In the genomic region with DNA sequence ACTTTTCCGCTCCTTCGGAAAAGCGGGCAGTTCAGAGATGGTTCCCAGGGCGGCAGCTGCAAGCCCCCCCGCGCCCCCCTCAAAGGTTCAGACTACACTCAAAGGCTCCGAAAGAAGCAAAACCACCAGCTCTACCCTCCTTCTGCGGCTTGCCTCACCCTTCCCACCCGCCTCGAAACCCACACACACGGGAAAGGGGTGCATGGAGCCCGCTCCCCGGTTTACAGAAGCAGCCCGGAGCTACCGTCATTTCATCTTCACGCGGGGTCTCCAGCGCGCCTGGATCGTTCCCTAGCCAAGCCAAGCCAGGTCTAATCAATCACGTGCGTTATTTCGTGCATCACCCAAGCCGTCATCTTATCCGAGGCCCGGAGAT, we compare ENCODE assay signal across 11 cellular contexts. TPM values are rescaled to one million over a fixed set of nuclear protein-coding genes. Genes with fewer than 3 reads are reported as not detected.
DNase-seq lines count a peak whose midpoint lies in the region; ATAC-seq and TF ChIP-seq lines count a peak whose summit lies in the region.
"Had no signal": no experiment of that assay in that cellular context is flagged by ENCODE, and none has a peak within 500 bp of the region (broad histone marks: within the 10 kb centered on the region; RNA-seq: fewer than 3 reads in every experiment).

No MANE protein-coding gene starts in this region.

- no peaks in the 10 kb centered on the region for H3K9me2 ChIP-seq in GM23338 (ENCODE audit: insufficient read depth)

- H3K4me1 ChIP-seq in GM23338 (ENCODE audit: insufficient read depth), result peaks cover 27% of the 10 kb centered on the region
- no peaks in the 10 kb centered on the region for H3K4me1 ChIP-seq in SJSA1 (replicated peaks)

- POLR2A ChIA-PET in activated CD4-positive, alpha-beta memory T cell treated with anti-CD3 and anti-CD28 coated beads, Interleukin-2, amount 10 ng/mL, durations not matched to agents 7 days and 5 days (lab: Charles Lee), result no interaction called here

- no peaks in the 10 kb centered on the region; the same call in 1 of the 2 replicates for H4K20me1 ChIP-seq in GM23338 (replicated peaks; ENCODE audit: insufficient read depth)

- peak overlapping the region; percentile 92 for H3K4me3 Mint-ChIP-seq in GM23338
- no peak overlapping the region for H3K4me3 Mint-ChIP-seq in activated CD4-positive, alpha-beta memory T cell treated with anti-CD3 and anti-CD28 coated beads, Interleukin-2, amount 10 ng/mL, durations not matched to agents 7 days and 5 days
- H3K4me3 Mint-ChIP-seq: activated T-helper 17 cell treated with anti-CD3 and anti-CD28 coated beads, Interleukin-2, amount 50 U/mL, for 72 hours had no signal

- peak; percentile 11 for DNase-seq in GM23338 (ENCODE audit: low spot score)
- no peak for DNase-seq in SJSA1 (ENCODE audit: low read depth in 1 of 2, low spot score in 2 of 2)
- DNase-seq in retinal pigment epithelial cell (ENCODE audit: low read depth), result no peak
- no peak for DNase-seq in GM10266 (ENCODE audit: extremely low spot score)
- no peak for DNase-seq in NCI-H345 treated with DMSO at 0.1 percent for 48 hours (lab: John Stamatoyannopoulos, UW; ENCODE audit: unreplicated experiment)
- DNase-seq in activated CD4-positive, alpha-beta memory T cell treated with anti-CD3 and anti-CD28 coated beads, Interleukin-2, amount 10 ng/mL, durations not matched to agents 7 days and 5 days, result no peak
- DNase-seq: stimulated activated CD4-positive, alpha-beta T cell treated with anti-CD3 and anti-CD28 coated beads, Interleukin-1b, Interleukin-23, amount 100 ng/mL, for 48 hours had no signal

- no peaks in the 10 kb centered on the region; the same call in 2 of the 3 replicates for H3K9me3 Mint-ChIP-seq in GM23338
- H3K9me3 Mint-ChIP-seq in activated CD4-positive, alpha-beta memory T cell treated with anti-CD3 and anti-CD28 coated beads, Interleukin-2, amount 10 ng/mL, durations not matched to agents 7 days and 5 days, result no peaks in the 10 kb centered on the region
- H3K9me3 Mint-ChIP-seq: activated T-helper 17 cell treated with anti-CD3 and anti-CD28 coated beads, Interleukin-2, amount 50 U/mL, for 72 hours had no signal

- TF ChIP-seq CTCF in GM23338 (conservative IDR thresholded peaks at IDR 0.05; ENCODE audit: low read depth in 2 of 2) (no peak), retinal pigment epithelial cell (conservative IDR thresholded peaks at IDR 0.05; ENCODE audit: low read depth, low read length) (no peak), GM10266 (IDR thresholded peaks at IDR 0.05; ENCODE audit: control insufficient read depth, insufficient read depth, low read depth, missing control alignments) (no peak)

- ATAC-seq in GM23338 (peak; percentile 7), HG03469 (IDR thresholded peaks at IDR 0.05; ENCODE audit: unreplicated experiment) (no peak)
- ATAC-seq: activated T-helper 17 cell treated with anti-CD3 and anti-CD28 coated beads, Interleukin-2, amount 50 U/mL, for 72 hours had no signal

- peaks cover 25% of the 10 kb centered on the region for H3K4me1 Mint-ChIP-seq in GM23338
- no peaks in the 10 kb centered on the region for H3K4me1 Mint-ChIP-seq in activated CD4-positive, alpha-beta memory T cell treated with anti-CD3 and anti-CD28 coated beads, Interleukin-2, amount 10 ng/mL, durations not matched to agents 7 days and 5 days
- H3K4me1 Mint-ChIP-seq: activated T-helper 17 cell treated with anti-CD3 and anti-CD28 coated beads, Interleukin-2, amount 50 U/mL, for 72 hours had no signal

- CTCF ChIA-PET in activated CD4-positive, alpha-beta memory T cell treated with anti-CD3 and anti-CD28 coated beads, Interleukin-2, amount 10 ng/mL, durations not matched to agents 7 days and 5 days (lab: Charles Lee), result no interaction called here

- H3K79me2 ChIP-seq in GM23338 (replicated peaks; ENCODE audit: insufficient read depth), result peaks cover 58% of the 10 kb centered on the region

- H3K9me3 ChIP-seq in SJSA1 (replicated peaks), result no peaks in the 10 kb centered on the region

- H3K36me3 ChIP-seq in GM23338 (ENCODE audit: insufficient read depth), result no peaks in the 10 kb centered on the region
- H3K36me3 ChIP-seq in SJSA1, result no peaks in the 10 kb centered on the region

- peak overlapping the region; percentile 87 for H3K4me2 ChIP-seq in GM23338

- no peaks in the 10 kb centered on the region for H3K27me3 ChIP-seq in GM23338 (ENCODE audit: insufficient read depth)
- no peaks in the 10 kb centered on the region for H3K27me3 ChIP-seq in SJSA1 (replicated peaks)

- H3F3A ChIP-seq in GM23338 (replicated peaks; ENCODE audit: low read depth), result no peaks in the 10 kb centered on the region

- no peak overlapping the region for H3K27ac ChIP-seq in GM23338 (ENCODE audit: low read depth)
- no peak overlapping the region for H3K27ac ChIP-seq in SJSA1

- H3K36me3 Mint-ChIP-seq in GM23338 (ENCODE audit: low read depth), result peaks cover 9% of the 10 kb centered on the region
- H3K36me3 Mint-ChIP-seq in activated CD4-positive, alpha-beta memory T cell treated with anti-CD3 and anti-CD28 coated beads, Interleukin-2, amount 10 ng/mL, durations not matched to agents 7 days and 5 days (ENCODE audit: low read depth), result no peaks in the 10 kb centered on the region

- peak overlapping the region; percentile 82; the same call in 1 of the 2 replicates for H3K27ac Mint-ChIP-seq in GM23338
- no peak overlapping the region for H3K27ac Mint-ChIP-seq in activated CD4-positive, alpha-beta memory T cell treated with anti-CD3 and anti-CD28 coated beads, Interleukin-2, amount 10 ng/mL, durations not matched to agents 7 days and 5 days
- H3K27ac Mint-ChIP-seq: activated T-helper 17 cell treated with anti-CD3 and anti-CD28 coated beads, Interleukin-2, amount 50 U/mL, for 72 hours had no signal

- no peak overlapping the region for H2AFZ ChIP-seq in GM23338

- H3K4me3 ChIP-seq in GM23338 (peak overlapping the region; percentile 81), SJSA1 (peak overlapping the region; percentile 31), iPS-11a (ENCODE audit: low read depth, low read length) (peak overlapping the region; percentile 69), retinal pigment epithelial cell (ENCODE audit: low read length) (peak overlapping the region; percentile 50)

- H3K27me3 Mint-ChIP-seq in GM23338 (ENCODE audit: insufficient read depth, low read depth, poor library complexity), result peaks cover 2% of the 10 kb centered on the region
- H3K27me3 Mint-ChIP-seq in activated CD4-positive, alpha-beta memory T cell treated with anti-CD3 and anti-CD28 coated beads, Interleukin-2, amount 10 ng/mL, durations not matched to agents 7 days and 5 days, result peaks cover 20% of the 10 kb centered on the region

RNA-seq across cellular contexts. Expression of a gene that starts 1.2 kb away (rescaled TPM):
- total RNA-seq in GM23338 (2014; rRNA removed; shearing (Covaris generic)), result 86.5 and 86.8 TPM in 2 replicates
- polyA plus RNA-seq in GM23338 (2016; fragmentation: Nextera tagmentation; extraction: Ambion mirVana), result 35.2 and 36.0 TPM in 2 replicates
- total RNA-seq in SJSA1 (2014; rRNA removed; shearing (Covaris generic)), result 0.53 and 1.2 TPM in 2 replicates
- total RNA-seq in activated CD4-positive, alpha-beta memory T cell treated with anti-CD3 and anti-CD28 coated beads, Interleukin-2, amount 10 ng/mL, durations not matched to agents 7 days and 5 days, result not detected
- total RNA-seq: activated T-helper 17 cell treated with anti-CD3 and anti-CD28 coated beads, Interleukin-2, amount 50 U/mL, for 72 hours; T-helper 2 cell treated with Interferon-gamma antibody and Interleukin-4, amounts not matched to agents 100 ng/mL and 5 ng/mL, for 36 hours had no signal

Comparison
In these comparisons a context has a peak if more than half of its experiments do, and no peak if none do; other contexts are left out.
1. H3K4me3 ChIP-seq: peak in every context shown above with its lines; median percentile 81 in GM23338; 69 in iPS-11a; 50 in retinal pigment epithelial cell; 31 in SJSA1.
2. RNA of a gene that starts 1.2 kb away (total RNA-seq): 86.5 to 86.8 TPM in GM23338; 0.53 to 1.2 TPM in SJSA1 and not detected in activated CD4-positive, alpha-beta memory T cell treated with anti-CD3 and anti-CD28 coated beads, Interleukin-2, amount 10 ng/mL, durations not matched to agents 7 days and 5 days; every median in the first group is over 10 times any median in the second.